8 cellular contexts compared by ENCODE assay signal in genomic region chr20:47360489-47361267, GRCh38. TPM values are rescaled to one million over a fixed set of nuclear protein-coding genes. Genes with fewer than 3 reads are reported as not detected.
DNase-seq lines count a peak whose midpoint lies in the region; ATAC-seq and TF ChIP-seq lines count a peak whose summit lies in the region.

No MANE protein-coding gene starts in this region.

- H2BK15ac ChIP-seq in mesenchymal stem cell (ENCODE audit: low read depth, poor library complexity, severe bottlenecking), result no peak overlapping the region

- H3K79me2 ChIP-seq in Karpas-422 (ENCODE audit: low read length), result peaks cover 8% of the 10 kb centered on the region

- peak overlapping the region; percentile 82 to 98 for H3K4ac ChIP-seq in mesenchymal stem cell (ENCODE audit: low read depth in 1 of 2, low read length in 2 of 2)

- no peak for TF ChIP-seq CTCF in endodermal cell (conservative IDR thresholded peaks at IDR 0.05)

- H4K8ac ChIP-seq in mesenchymal stem cell (ENCODE audit: low read length), result peak overlapping the region; percentile 86

- H3K9me3 ChIP-seq in Karpas-422 (ENCODE audit: low read length), result no peaks in the 10 kb centered on the region
- no peaks in the 10 kb centered on the region for H3K9me3 ChIP-seq in endodermal cell (ENCODE audit: control insufficient read depth, low read length)
- H3K9me3 ChIP-seq in mesenchymal stem cell (ENCODE audit: control insufficient read depth, low read length), result no peaks in the 10 kb centered on the region
- H3K9me3 ChIP-seq in thymus (ENCODE audit: control insufficient read depth), result no peaks in the 10 kb centered on the region

- peak overlapping the region; percentile 100 for H2BK5ac ChIP-seq in mesenchymal stem cell (ENCODE audit: low read depth, low read length, poor library complexity, severe bottlenecking)

- H2AFZ ChIP-seq in Karpas-422 (ENCODE audit: low read length), result peak overlapping the region; percentile 91
- H2AFZ ChIP-seq in mesenchymal stem cell (ENCODE audit: low read depth, low read length), result no peak overlapping the region

- H3K36me3 ChIP-seq in Karpas-422 (ENCODE audit: insufficient read depth, low read length) (no peaks in the 10 kb centered on the region), endodermal cell (ENCODE audit: control insufficient read depth, insufficient read depth, low read length) (no peaks in the 10 kb centered on the region), mesenchymal stem cell (ENCODE audit: control insufficient read depth in 1 of 2, insufficient read depth in 2 of 2, low read depth in 1 of 2, low read length in 2 of 2) (no peaks in the 10 kb centered on the region), thymus (ENCODE audit: control insufficient read depth, insufficient read depth) (no peaks in the 10 kb centered on the region)

- H3K27ac ChIP-seq in Karpas-422 (ENCODE audit: low read length) (peak overlapping the region; percentile 98), endodermal cell (ENCODE audit: low read depth, low read length) (peak overlapping the region; percentile 87), mesenchymal stem cell (ENCODE audit: low read length, poor library complexity, severe bottlenecking) (peak overlapping the region; percentile 100), thymus (ENCODE audit: low read depth) (peak overlapping the region; percentile 90)

- H3K4me3 Mint-ChIP-seq in endodermal cell, result peak overlapping the region; percentile 26

- H4K20me1 ChIP-seq in Karpas-422 (ENCODE audit: insufficient read depth, low read depth, low read length), result no peaks in the 10 kb centered on the region

- peaks cover 5% of the 10 kb centered on the region for H3K36me3 Mint-ChIP-seq in endodermal cell (ENCODE audit: low read depth)

- H3K4me2 ChIP-seq in Karpas-422 (ENCODE audit: low read depth, low read length, poor library complexity, severe bottlenecking) (peak overlapping the region; percentile 97), mesenchymal stem cell (ENCODE audit: low read length, poor library complexity, severe bottlenecking) (peak overlapping the region; percentile 7)

- H4K91ac ChIP-seq in mesenchymal stem cell (ENCODE audit: low read length), result peak overlapping the region; percentile 96

- no peak overlapping the region for H3K14ac ChIP-seq in mesenchymal stem cell (ENCODE audit: low read length in 2 of 2)

- H3K23ac ChIP-seq in mesenchymal stem cell (ENCODE audit: low read length in 2 of 2), result no peak overlapping the region

- no peak overlapping the region for H3K27ac Mint-ChIP-seq in endodermal cell

- peak overlapping the region; percentile 98 to 99 for H2BK12ac ChIP-seq in mesenchymal stem cell (ENCODE audit: low read length in 2 of 2)

- H3K27me3 Mint-ChIP-seq in endodermal cell (ENCODE audit: insufficient read depth), result no peaks in the 10 kb centered on the region

- H3K27me3 ChIP-seq in Karpas-422 (ENCODE audit: low read length) (no peaks in the 10 kb centered on the region), endodermal cell (ENCODE audit: control insufficient read depth, insufficient read depth, low read length, poor library complexity, severe bottlenecking) (no peaks in the 10 kb centered on the region), mesenchymal stem cell (ENCODE audit: control insufficient read depth in 1 of 2, insufficient read depth in 1 of 2, low read length in 2 of 2) (no peaks in the 10 kb centered on the region), thymus (ENCODE audit: control insufficient read depth, insufficient read depth) (peaks cover 2% of the 10 kb centered on the region)

- peak overlapping the region; percentile 93 for H2BK120ac ChIP-seq in mesenchymal stem cell (ENCODE audit: low read depth, low read length)

- H3K79me1 ChIP-seq in mesenchymal stem cell (replicated peaks; ENCODE audit: low read length, poor library complexity, severe bottlenecking), result no peaks in the 10 kb centered on the region

- H3K9ac ChIP-seq in Karpas-422 (ENCODE audit: low read length) (peak overlapping the region; percentile 92), endodermal cell (ENCODE audit: extremely low read depth, low read length, poor library complexity, severe bottlenecking) (peak overlapping the region; percentile 6), mesenchymal stem cell (ENCODE audit: low read length) (peak overlapping the region; percentile 88)

- peak overlapping the region; percentile 59 for H3K4me3 ChIP-seq in Karpas-422 (ENCODE audit: low read length)
- no peak overlapping the region for H3K4me3 ChIP-seq in endodermal cell (ENCODE audit: low read length)
- H3K4me3 ChIP-seq in mesenchymal stem cell (ENCODE audit: insufficient read depth in 1 of 2, low read depth in 1 of 2, low read length in 2 of 2), result peak overlapping the region in 1 of 2 experiments; percentile 23
- H3K4me3 ChIP-seq in thymus (ENCODE audit: low read length), result no peak overlapping the region

- ATAC-seq in HG03139 (IDR thresholded peaks at IDR 0.05; ENCODE audit: unreplicated experiment) (no peak), GM21528 (IDR thresholded peaks at IDR 0.05; ENCODE audit: low FRiP score, unreplicated experiment) (no peak)

- peak overlapping the region; percentile 95 for H2AK5ac ChIP-seq in mesenchymal stem cell (ENCODE audit: low read length, severe bottlenecking)

- H3K18ac ChIP-seq in mesenchymal stem cell (ENCODE audit: low read depth in 1 of 2, low read length in 2 of 2), result peak overlapping the region; percentile 74 to 100

- H3K4me1 ChIP-seq in Karpas-422 (ENCODE audit: low read length) (peaks cover 50% of the 10 kb centered on the region), endodermal cell (ENCODE audit: control insufficient read depth, insufficient read depth, low read length) (peaks cover 40% of the 10 kb centered on the region), mesenchymal stem cell (ENCODE audit: control insufficient read depth, insufficient read depth, low read depth, low read length) (peaks cover 41% of the 10 kb centered on the region), thymus (ENCODE audit: control insufficient read depth, insufficient read depth, low read length) (peaks cover 7% of the 10 kb centered on the region)

- H3K9me2 ChIP-seq in Karpas-422 (replicated peaks; ENCODE audit: insufficient read depth, low read length), result no peaks in the 10 kb centered on the region

- WGBS in endodermal cell (ENCODE audit: insufficient coverage in 1 of 2, insufficient read length in 1 of 2), 2 experiments, result 29 to 49% methylated on average over 9 to 25 of the region's 25 CpGs
- WGBS in mesenchymal stem cell, result 16% methylated on average over 25 of the region's 25 CpGs
- 58% methylated on average over 25 of the region's 25 CpGs for WGBS in thymus

- DNase-seq in DMS53 treated with DMSO at 0.1 percent for 48 hours (lab: John Stamatoyannopoulos, UW; ENCODE audit: unreplicated experiment) (peak; percentile 75), Karpas-422 (peak; percentile 77), RPMI7951 (ENCODE audit: low read depth) (peak; percentile 99), endodermal cell (peak; percentile 87), mesenchymal stem cell (peak; percentile 86)

- peaks cover 60% of the 10 kb centered on the region for H3K4me1 Mint-ChIP-seq in endodermal cell

- H3K9me3 Mint-ChIP-seq in endodermal cell, result no peaks in the 10 kb centered on the region

RNA-seq across cellular contexts. Expression of gene ZMYND8, which starts 4.2 kb away (rescaled TPM):
- total RNA-seq in Karpas-422 (2014; rRNA removed; shearing (Covaris generic); ENCODE audit: low replicate concordance), result 33.0 and 44.1 TPM in 2 replicates
- 26.6 and 36.0 TPM in 2 replicates for total RNA-seq in RPMI7951 (2014; rRNA removed; shearing (Covaris generic))
- 10 to 100 TPM; 85.0 to 99.9 TPM for total RNA-seq in endodermal cell
- polyA plus RNA-seq in endodermal cell (2013, experiment 1 of 2), result 47.1 TPM
- polyA plus RNA-seq in endodermal cell (2013, experiment 2 of 2), result 46.3 TPM
- 21.6 TPM for polyA plus RNA-seq in mesenchymal stem cell (2013, experiment 1 of 2)
- 24.4 TPM for polyA plus RNA-seq in mesenchymal stem cell (2013, experiment 2 of 2)
- 28.5 TPM for polyA plus RNA-seq in thymus

Comparison
In these comparisons a context has a peak if more than half of its experiments do, and no peak if none do; other contexts are left out.
1. H3K9ac ChIP-seq: peak in every context shown above with its lines; median percentile 92 in Karpas-422; 88 in mesenchymal stem cell; 6 in endodermal cell.